Comparison of ENCODE assay signal across 8 cellular contexts in genomic region chr1:111690306-111690617, GRCh38. TPM values are rescaled to one million over a fixed set of nuclear protein-coding genes. Genes with fewer than 3 reads are reported as not detected.
DNase-seq lines count a peak whose midpoint lies in the region; ATAC-seq and TF ChIP-seq lines count a peak whose summit lies in the region.
"Had no signal": no experiment of that assay in that cellular context is flagged by ENCODE, and none has a peak within 500 bp of the region (broad histone marks: within the 10 kb centered on the region; RNA-seq: fewer than 3 reads in every experiment).

No MANE protein-coding gene starts in this region.

- H3K9me3 Mint-ChIP-seq in CD14-positive monocyte = peaks cover 2 to 12% (median 5%) of the 10 kb centered on the region in 7 donors

- H3K4me3 ChIP-seq in SJSA1 (no peak overlapping the region), skeletal muscle cell (ENCODE audit: low read depth, low read length) (no peak overlapping the region)
- H3K4me3 ChIP-seq: ascending aorta had no signal

- no peak for TF ChIP-seq CTCF in CD14-positive monocyte (IDR thresholded peaks at IDR 0.05)

- H3K9me3 ChIP-seq in SJSA1 (replicated peaks) = no peaks in the 10 kb centered on the region

- no peak for ATAC-seq in GM21528 (IDR thresholded peaks at IDR 0.05; ENCODE audit: low FRiP score, unreplicated experiment)

- no peak overlapping the region for H3K4me3 Mint-ChIP-seq in CD14-positive monocyte

- intact Hi-C loops in CD14-positive monocyte (cut with micrococcal nuclease) = no loop called here

- H3K27ac ChIP-seq in SJSA1 = no peak overlapping the region

- peak; percentile 87 for DNase-seq in H4 (ENCODE audit: low spot score)
- DNase-seq in SJSA1 (ENCODE audit: low read depth in 1 of 2, low spot score in 2 of 2) = peak; percentile 42 to 50
- peak; percentile 14 for DNase-seq in glomerular endothelial cell (ENCODE audit: extremely low read depth, low read depth, low spot score)
- peak; percentile 80 for DNase-seq in skeletal muscle cell (ENCODE audit: low read depth)
- DNase-seq in NCI-H1436 treated with DMSO at 0.1 percent for 48 hours (lab: John Stamatoyannopoulos, UW) = no peak
- no peak for DNase-seq in CD14-positive monocyte (ENCODE audit: low spot score)

- H3K36me3 Mint-ChIP-seq in CD14-positive monocyte = peaks cover 35 to 52% of the 10 kb centered on the region in 2 donors

- H3K4me1 ChIP-seq in SJSA1 (replicated peaks) = peaks cover 10% of the 10 kb centered on the region

- peaks cover 24% of the 10 kb centered on the region for H3K36me3 ChIP-seq in SJSA1

- H3K27ac Mint-ChIP-seq in CD14-positive monocyte = peak overlapping the region in 3 of 7 donors; percentile 59 to 73 (median 66)

- no peaks in the 10 kb centered on the region for H3K27me3 ChIP-seq in SJSA1 (replicated peaks)
- H3K27me3 ChIP-seq: ascending aorta had no signal

- peaks cover 30% of the 10 kb centered on the region for H3K4me1 Mint-ChIP-seq in CD14-positive monocyte

- H3K27me3 Mint-ChIP-seq in CD14-positive monocyte (ENCODE audit: low read depth in 3 of 3) = no peaks in the 10 kb centered on the region

RNA-seq across cellular contexts. Expression of gene INKA2, which starts 48.9 kb away (rescaled TPM):
- total RNA-seq in H4 (2014; rRNA removed; shearing (Covaris generic)) = 3.7 and 4.4 TPM in 2 replicates
- total RNA-seq in SJSA1 (2014; rRNA removed; shearing (Covaris generic)) = 3.4 and 5.4 TPM in 2 replicates
- 8.0 and 10.4 TPM in 2 replicates for total RNA-seq in glomerular endothelial cell
- 1 to 10 TPM; 1.8 to 2.0 TPM for polyA plus RNA-seq in CD14-positive monocyte
- total RNA-seq: ascending aorta had no signal

Comparison
In these comparisons a context has a peak if more than half of its experiments do, and no peak if none do; other contexts are left out.
1. DNase-seq: peak in H4 (single experiment), SJSA1 (2 of 2), glomerular endothelial cell (single experiment) and skeletal muscle cell (single experiment); none in NCI-H1436 treated with DMSO at 0.1 percent for 48 hours (single experiment) and CD14-positive monocyte (single experiment).